Comparison of ENCODE assay signal across 1 cellular context in genomic region chr5:5063533-5063953, GRCh38.
TF ChIP-seq lines count a peak whose summit lies in the region.

No MANE protein-coding gene starts in this region.

TF ChIP-seq in H1, 55 proteins besides CTCF, POLR2A, EP300 and RAD21 (continued from another document):
- TF ChIP-seq CHD7 (IDR thresholded peaks at IDR 0.05; ENCODE audit: insufficient replicate concordance, low read length) (no peak), GABPA (IDR thresholded peaks at IDR 0.05; ENCODE audit: borderline replicate concordance, insufficient read depth, low read length) (no peak), CTBP2 (IDR thresholded peaks at IDR 0.05; ENCODE audit: borderline replicate concordance, insufficient read depth, insufficient read length, low read length) (no peak), EGR1 (IDR thresholded peaks at IDR 0.05; ENCODE audit: borderline replicate concordance, low read depth, low read length) (no peak), POLR2AphosphoS5 (IDR thresholded peaks at IDR 0.05; ENCODE audit: low read depth, low read length) (no peak), JUN (IDR thresholded peaks at IDR 0.05; ENCODE audit: low read depth, low read length) (no peak), YY1 (IDR thresholded peaks at IDR 0.05; ENCODE audit: low read depth, low read length) (no peak), NRF1 (IDR thresholded peaks at IDR 0.05; ENCODE audit: low read depth, low read length) (no peak)
